ENCODE assay signal across 8 cellular contexts in genomic region chr10:26367771-26368170, GRCh38.
DNase-seq lines count a peak whose midpoint lies in the region.

No MANE protein-coding gene starts in this region.

- DNase-seq in AG20443 (ENCODE audit: low spot score) (peak; percentile 41), HK-2 (ENCODE audit: unreplicated experiment) (peak; percentile 61), iPS-NIHi7 (ENCODE audit: extremely low spot score) (peak; percentile 77), NCI-H2227 treated with DMSO at 0.1 percent for 48 hours (lab: John Stamatoyannopoulos, UW) (no peak), SK-N-DZ (ENCODE audit: low spot score) (no peak), SW 1271 (lab: John Stamatoyannopoulos, UW) (no peak)
- peak; percentile 36 for DNase-seq in activated CD4-positive, alpha-beta T cell treated with anti-CD3 and anti-CD28 coated beads, Interleukin-2, amount 50 U/mL, for 1 hour
- DNase-seq in activated effector memory CD4-positive, alpha-beta T cell treated with anti-CD3 and anti-CD28 coated beads, Interleukin-2, amount 50 U/mL, for 16 hours = no peak

Comparison
In these comparisons a context has a peak if more than half of its experiments do, and no peak if none do; other contexts are left out.
1. DNase-seq: peak in AG20443 (single experiment), HK-2 (single experiment), activated CD4-positive, alpha-beta T cell treated with anti-CD3 and anti-CD28 coated beads, Interleukin-2, amount 50 U/mL, for 1 hour (single experiment) and iPS-NIHi7 (single experiment); none in NCI-H2227 treated with DMSO at 0.1 percent for 48 hours (single experiment), activated effector memory CD4-positive, alpha-beta T cell treated with anti-CD3 and anti-CD28 coated beads, Interleukin-2, amount 50 U/mL, for 16 hours (single experiment), SK-N-DZ (single experiment) and SW 1271 (0 of 2).